ENCODE assay signal across 1 cellular context in the genomic region with DNA sequence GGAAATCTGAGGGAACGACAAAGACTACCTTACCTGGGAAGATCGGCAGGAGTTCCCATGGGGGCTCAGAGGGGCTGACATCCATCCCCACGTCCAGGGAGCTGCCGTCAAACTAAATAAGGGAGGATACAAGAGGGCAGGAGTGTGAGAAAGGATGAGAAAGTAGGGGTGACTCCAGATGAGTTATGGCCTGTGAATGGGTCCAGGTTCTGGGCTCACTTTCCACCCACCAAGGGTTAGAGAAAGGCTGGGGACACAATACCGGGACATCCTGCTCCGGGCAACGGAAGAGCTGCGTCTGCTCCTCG.
TF ChIP-seq lines count a peak whose summit lies in the region.

No MANE protein-coding gene starts in this region.

TF ChIP-seq in GM12878, 131 proteins besides CTCF, POLR2A, EP300 and RAD21:
- no peak for TF ChIP-seq WRNIP1 (IDR thresholded peaks at IDR 0.05; ENCODE audit: borderline replicate concordance, low read depth, low read length)
- no peak for TF ChIP-seq ZBED1 (IDR thresholded peaks at IDR 0.05; ENCODE audit: borderline replicate concordance)
- no peak for TF ChIP-seq ZNF592 (IDR thresholded peaks at IDR 0.05)
- TF ChIP-seq E4F1 (IDR thresholded peaks at IDR 0.05; ENCODE audit: borderline replicate concordance, partially characterized antibody), result no peak
- TF ChIP-seq NR2F1 (conservative IDR thresholded peaks at IDR 0.05), result no peak
- no peak for TF ChIP-seq CHD4 (IDR thresholded peaks at IDR 0.05)
- no peak for TF ChIP-seq STAT1 (conservative IDR thresholded peaks at IDR 0.05)
- no peak for TF ChIP-seq RUNX3 (IDR thresholded peaks at IDR 0.05; ENCODE audit: low read length)
- no peak for TF ChIP-seq ZNF622 (IDR thresholded peaks at IDR 0.05)
- no peak for TF ChIP-seq RELB (IDR thresholded peaks at IDR 0.05; ENCODE audit: low read depth)
- TF ChIP-seq DPF2 (IDR thresholded peaks at IDR 0.05), result no peak
- TF ChIP-seq TCF12 (IDR thresholded peaks at IDR 0.05; ENCODE audit: low read depth, low read length), result no peak
- no peak for TF ChIP-seq TAF1 (IDR thresholded peaks at IDR 0.05; ENCODE audit: borderline replicate concordance, low read depth, low read length)
- TF ChIP-seq YBX1 (IDR thresholded peaks at IDR 0.05), result no peak
- no peak for TF ChIP-seq SPI1 (IDR thresholded peaks at IDR 0.05; ENCODE audit: borderline replicate concordance, insufficient read depth, low read depth, low read length)
- no peak for TF ChIP-seq KDM1A (IDR thresholded peaks at IDR 0.05; ENCODE audit: borderline replicate concordance)
- TF ChIP-seq CBX3 (IDR thresholded peaks at IDR 0.05; ENCODE audit: borderline replicate concordance, low read depth), result no peak
